ENCODE assay signal across 7 cellular contexts in genomic region chr2:90359887-90360730, GRCh38.
DNase-seq lines count a peak whose midpoint lies in the region; ATAC-seq, FAIRE-seq and TF ChIP-seq lines count a peak whose summit lies in the region.
"Not testable (repeated sequence)": the region's sequence is repeated elsewhere in the genome, so short reads cannot be mapped to it uniquely, and the experiment has no call there.

No MANE protein-coding gene starts in this region.

- TF ChIP-seq POLR2A in esophagus muscularis mucosa (IDR thresholded peaks at IDR 0.05; ENCODE audit: low read depth); spleen (IDR thresholded peaks at IDR 0.05): not testable (repeated sequence)

- H3K4me3 Mint-ChIP-seq in activated naive CD4-positive, alpha-beta T cell treated with anti-CD3 and anti-CD28 coated beads, Interleukin-2, amount 10 ng/mL, durations not matched to agents 7 days and 5 days, result not testable (repeated sequence)

- peak overlapping the region; percentile 16; the same call in 1 of the 2 replicates for H3K4me3 ChIP-seq in MG63
- H3K4me3 ChIP-seq in esophagus muscularis mucosa, result peak overlapping the region in 2 of 4 donors; percentile 24 to 31
- H3K4me3 ChIP-seq in pancreas, spleen: not testable (repeated sequence)

- H3K27me3 Mint-ChIP-seq in activated naive CD4-positive, alpha-beta T cell treated with anti-CD3 and anti-CD28 coated beads, Interleukin-2, amount 10 ng/mL, durations not matched to agents 7 days and 5 days, result not testable (repeated sequence)

- ATAC-seq in pancreas, result peak in 3 of 4 donors; percentile 28 to 51 (median 38)

- 10% methylated on average over 69 of the region's 93 CpGs for WGBS in esophagus muscularis mucosa
- 10 to 14% methylated on average over 61 to 68 of the region's 93 CpGs for WGBS in pancreas, 2 donors
- WGBS in spleen, 5 donors, result 10 to 35% (median 13%) methylated on average over 57 to 69 of the region's 93 CpGs

- not testable (repeated sequence) for H3K4me1 Mint-ChIP-seq in activated naive CD4-positive, alpha-beta T cell treated with anti-CD3 and anti-CD28 coated beads, Interleukin-2, amount 10 ng/mL, durations not matched to agents 7 days and 5 days

- not testable (repeated sequence) for H3K4me1 ChIP-seq in esophagus muscularis mucosa, pancreas, spleen

- not testable (repeated sequence) for TF ChIP-seq CTCF in esophagus muscularis mucosa (IDR thresholded peaks at IDR 0.05); pancreas (IDR thresholded peaks at IDR 0.05); spleen (IDR thresholded peaks at IDR 0.05 in 8 of 11, conservative IDR thresholded peaks at IDR 0.05 in 3 of 11)

- H3K36me3 ChIP-seq in MG63, esophagus muscularis mucosa, pancreas, spleen: not testable (repeated sequence)

- not testable (repeated sequence) for TF ChIP-seq EP300 in esophagus muscularis mucosa (IDR thresholded peaks at IDR 0.05)

- H3K9me3 Mint-ChIP-seq in activated naive CD4-positive, alpha-beta T cell treated with anti-CD3 and anti-CD28 coated beads, Interleukin-2, amount 10 ng/mL, durations not matched to agents 7 days and 5 days, result not testable (repeated sequence)

- FAIRE-seq in pancreas (lab: Jason Lieb, UNC), result not testable (repeated sequence)

- CTCF ChIA-PET in activated naive CD4-positive, alpha-beta T cell treated with anti-CD3 and anti-CD28 coated beads, Interleukin-2, amount 10 ng/mL, durations not matched to agents 7 days and 5 days (lab: Charles Lee), result not testable (repeated sequence)

- not testable (repeated sequence) for H3K36me3 Mint-ChIP-seq in activated naive CD4-positive, alpha-beta T cell treated with anti-CD3 and anti-CD28 coated beads, Interleukin-2, amount 10 ng/mL, durations not matched to agents 7 days and 5 days

- H3K27ac Mint-ChIP-seq in activated naive CD4-positive, alpha-beta T cell treated with anti-CD3 and anti-CD28 coated beads, Interleukin-2, amount 10 ng/mL, durations not matched to agents 7 days and 5 days, result not testable (repeated sequence)

- not testable (repeated sequence) for H3K27ac ChIP-seq in esophagus muscularis mucosa (replicated peaks in 1 of 4); pancreas; spleen

- intact Hi-C loops in esophagus muscularis mucosa (cut with DNase I); pancreas (cut with DNase I); spleen (cut with DNase I; ENCODE audit: low total_unique reads): not testable (repeated sequence)

- not testable (repeated sequence) for H3K9me3 ChIP-seq in MG63, esophagus muscularis mucosa, pancreas, spleen

- not testable (repeated sequence) for H3K27me3 ChIP-seq in MG63, pancreas
- peaks cover 0 to 12% (median 0%) of the 10 kb centered on the region in 4 donors for H3K27me3 ChIP-seq in esophagus muscularis mucosa
- peaks cover 0 to 13% (median 0%) of the 10 kb centered on the region in 7 donors for H3K27me3 ChIP-seq in spleen (replicated peaks in 1 of 7)

- DNase-seq in Daoy (ENCODE audit: low read depth), result peak; percentile 5
- peak; percentile 5 for DNase-seq in MG63
- peak; percentile 13 for DNase-seq in activated naive CD4-positive, alpha-beta T cell treated with anti-CD3 and anti-CD28 coated beads, Interleukin-2, amount 10 ng/mL, durations not matched to agents 7 days and 5 days
- peak; percentile 57 for DNase-seq in esophagus muscularis mucosa (ENCODE audit: extremely low spot score)
- DNase-seq in islet precursor cell, result peak; percentile 37
- DNase-seq in pancreas, result peak in 3 of 6 donors; percentile 5 to 39 (median 25)
- DNase-seq in spleen, result peak; percentile 39
